In the genomic region with DNA sequence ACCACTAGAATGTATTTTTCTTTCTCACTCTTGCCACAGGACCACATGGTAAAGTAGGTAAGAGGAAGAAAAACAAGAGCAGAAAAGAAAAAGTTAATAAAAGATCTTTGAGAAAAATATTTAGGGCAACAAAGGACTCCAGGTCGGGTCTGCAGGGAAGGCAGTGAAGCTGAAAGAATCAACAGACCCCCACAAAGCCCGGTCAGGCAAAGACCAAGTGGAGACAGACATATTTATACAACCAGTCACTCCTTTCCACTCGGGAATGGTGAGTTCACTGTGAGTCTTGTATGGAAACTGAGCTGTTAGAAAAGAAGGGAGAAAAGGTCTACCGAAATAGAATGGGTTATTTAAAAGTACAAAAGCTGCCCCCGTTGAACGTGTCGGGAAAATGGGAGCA, we compare ENCODE assay signal across 1 cellular context.
TF ChIP-seq lines count a peak whose summit lies in the region.

No MANE protein-coding gene starts in this region.

TF ChIP-seq in SK-N-SH treated with all-trans-retinoic acid at 6 μM for 48 hours, 23 proteins besides CTCF, POLR2A, EP300 and RAD21 (continued from another document):
- TF ChIP-seq, protein P1, sequence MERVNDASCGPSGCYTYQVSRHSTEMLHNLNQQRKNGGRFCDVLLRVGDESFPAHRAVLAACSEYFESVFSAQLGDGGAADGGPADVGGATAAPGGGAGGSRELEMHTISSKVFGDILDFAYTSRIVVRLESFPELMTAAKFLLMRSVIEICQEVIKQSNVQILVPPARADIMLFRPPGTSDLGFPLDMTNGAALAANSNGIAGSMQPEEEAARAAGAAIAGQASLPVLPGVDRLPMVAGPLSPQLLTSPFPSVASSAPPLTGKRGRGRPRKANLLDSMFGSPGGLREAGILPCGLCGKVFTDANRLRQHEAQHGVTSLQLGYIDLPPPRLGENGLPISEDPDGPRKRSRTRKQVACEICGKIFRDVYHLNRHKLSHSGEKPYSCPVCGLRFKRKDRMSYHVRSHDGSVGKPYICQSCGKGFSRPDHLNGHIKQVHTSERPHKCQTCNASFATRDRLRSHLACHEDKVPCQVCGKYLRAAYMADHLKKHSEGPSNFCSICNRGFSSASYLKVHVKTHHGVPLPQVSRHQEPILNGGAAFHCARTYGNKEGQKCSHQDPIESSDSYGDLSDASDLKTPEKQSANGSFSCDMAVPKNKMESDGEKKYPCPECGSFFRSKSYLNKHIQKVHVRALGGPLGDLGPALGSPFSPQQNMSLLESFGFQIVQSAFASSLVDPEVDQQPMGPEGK (CRISPR knock-in tag; IDR thresholded peaks at IDR 0.05; ENCODE audit: borderline replicate concordance) = no peak
- TF ChIP-seq CSDC2 (CRISPR knock-in tag; IDR thresholded peaks at IDR 0.05) = no peak
- TF ChIP-seq PPARA (CRISPR knock-in tag; IDR thresholded peaks at IDR 0.05; ENCODE audit: borderline replicate concordance) = no peak
